ENCODE assay signal across 22 cellular contexts in the genomic region with DNA sequence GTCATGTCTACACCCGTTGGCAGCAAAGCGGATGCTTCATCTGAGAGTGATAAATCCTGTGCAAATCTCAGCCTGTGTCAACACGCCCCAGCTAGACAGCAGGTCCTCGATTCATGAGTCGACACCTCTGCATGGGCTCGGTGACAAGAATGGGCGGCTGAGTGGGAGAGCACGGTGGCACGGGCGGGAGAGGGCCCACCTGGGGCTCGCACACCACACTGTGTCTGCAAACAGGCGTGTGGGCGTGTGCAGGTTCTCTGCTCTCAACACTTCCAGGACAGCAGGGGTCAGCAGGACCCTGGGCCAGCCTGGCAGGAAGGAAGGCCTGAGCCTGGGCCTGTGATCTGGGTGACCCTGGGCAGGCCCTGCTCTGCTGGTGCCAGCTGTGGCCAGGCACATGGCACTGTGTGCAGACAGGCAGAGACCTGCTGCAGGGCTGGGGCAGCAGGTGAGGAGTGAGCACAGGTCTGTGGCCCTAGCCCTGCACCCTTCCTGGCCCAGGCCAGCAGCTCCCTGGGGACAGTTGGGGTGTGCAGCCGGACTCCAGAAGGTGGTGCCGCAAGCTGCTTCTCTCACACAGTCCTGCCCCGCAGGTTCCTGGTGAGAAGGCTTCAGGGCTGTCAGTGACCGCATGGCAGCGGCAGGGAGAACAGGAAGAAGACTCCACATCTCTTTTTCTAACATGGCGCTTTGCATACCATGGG.
DNase-seq lines count a peak whose midpoint lies in the region; ATAC-seq and TF ChIP-seq lines count a peak whose summit lies in the region.
"Had no signal": no experiment of that assay in that cellular context is flagged by ENCODE, and none has a peak within 500 bp of the region (broad histone marks: within the 10 kb centered on the region; RNA-seq: fewer than 3 reads in every experiment).

No MANE protein-coding gene starts in this region.

- no peak overlapping the region for H4K8ac ChIP-seq in neuronal stem cell (ENCODE audit: low read depth, low read length)

- H2BK120ac ChIP-seq in neuronal stem cell (ENCODE audit: low read depth, low read length), result no peak overlapping the region

- DNase-seq in NCI-H2081 (lab: John Stamatoyannopoulos, UW) (peak; percentile 15 to 43), NCI-H2081 treated with DMSO at 0.1 percent for 48 hours (lab: John Stamatoyannopoulos, UW) (no peak), NCI-H1694 treated with DMSO at 0.1 percent for 48 hours (lab: John Stamatoyannopoulos, UW) (peak; percentile 53), chondrocyte (ENCODE audit: low spot score) (peak; percentile 81), neuronal stem cell (ENCODE audit: low spot score) (no peak), G401 (ENCODE audit: low spot score) (no peak)
- no peak for DNase-seq in activated effector memory CD4-positive, alpha-beta T cell treated with Interleukin-2 at 50 U/mL for 16 hours
- DNase-seq: activated naive CD4-positive, alpha-beta T cell treated with anti-CD3 and anti-CD28 coated beads, Interleukin-2, amount 10 ng/mL, durations not matched to agents 7 days and 5 days; DMS153; endodermal cell; hippocampal formation; kidney glomerular epithelial cell; midbrain; MM.1S; Peyer's patch; stimulated activated CD4-positive, alpha-beta T cell treated with anti-CD3 and anti-CD28 coated beads, Interleukin-12 subunit alpha, Interleukin-12 subunit beta, amount 100 ng/mL, for 4 hours; SW 1271 had no signal

- H3K79me1 ChIP-seq in neuronal stem cell (ENCODE audit: low read depth, low read length), result peaks cover 17% of the 10 kb centered on the region

- no peaks in the 10 kb centered on the region for H3K9me3 Mint-ChIP-seq in chondrocyte (ENCODE audit: low read depth)
- H3K9me3 Mint-ChIP-seq: neural crest cell had no signal

- peak overlapping the region; percentile 6 for H3K18ac ChIP-seq in neuronal stem cell (ENCODE audit: low read length)

- H3K4ac ChIP-seq in neuronal stem cell (ENCODE audit: low read length), result no peak overlapping the region

- peaks cover 2% of the 10 kb centered on the region for H3K36me3 Mint-ChIP-seq in chondrocyte (ENCODE audit: low read depth)

- H3K14ac ChIP-seq in neuronal stem cell (ENCODE audit: low read length), result peak overlapping the region; percentile 100

- peaks cover 3 to 18% of the 10 kb centered on the region in 2 donors for H3K9me3 ChIP-seq in neuronal stem cell (replicated peaks in 1 of 2; ENCODE audit: control insufficient read depth in 2 of 2, insufficient read depth in 1 of 2, low read depth in 1 of 2, low read length in 2 of 2)
- H3K9me3 ChIP-seq: A549, Peyer's patch, thoracic aorta had no signal

- no peak overlapping the region for H3K4me3 Mint-ChIP-seq in chondrocyte (ENCODE audit: unreplicated experiment)
- H3K4me3 Mint-ChIP-seq: activated naive CD4-positive, alpha-beta T cell treated with anti-CD3 and anti-CD28 coated beads, Interleukin-2, amount 10 ng/mL, durations not matched to agents 7 days and 5 days; endodermal cell; neural crest cell had no signal

- no peak for TF ChIP-seq CTCF in chondrocyte (IDR thresholded peaks at IDR 0.05)

- H3K27me3 ChIP-seq in neuronal stem cell (ENCODE audit: control insufficient read depth in 3 of 3, insufficient read depth in 3 of 3, low read depth in 1 of 3, low read length in 3 of 3), result peaks cover 0 to 7% (median 0%) of the 10 kb centered on the region in 3 experiments
- H3K27me3 ChIP-seq: BLaER1 treated with 17β-estradiol and CSF1 and Interleukin-3, amounts not matched to agents 10 nM and 100 nM; Peyer's patch had no signal

- H3K27ac ChIP-seq in neuronal stem cell (replicated peaks; ENCODE audit: low read length), result no peak overlapping the region
- H3K27ac ChIP-seq: A549; BLaER1 treated with 17β-estradiol and CSF1 and Interleukin-3, amounts not matched to agents 10 nM and 100 nM; Peyer's patch; thoracic aorta had no signal

- peaks cover 18 to 20% of the 10 kb centered on the region in 2 donors for H3K36me3 ChIP-seq in neuronal stem cell (replicated peaks in 1 of 2; ENCODE audit: control insufficient read depth in 2 of 2, insufficient read depth in 2 of 2, low read length in 2 of 2)

- H3K27ac Mint-ChIP-seq in chondrocyte (ENCODE audit: unreplicated experiment), result no peak overlapping the region
- H3K27ac Mint-ChIP-seq: endodermal cell had no signal

- no peak overlapping the region for H2BK12ac ChIP-seq in neuronal stem cell (ENCODE audit: low read length)

- H3K4me1 ChIP-seq in neuronal stem cell (ENCODE audit: control insufficient read depth in 2 of 2, insufficient read depth in 1 of 2, low read depth in 1 of 2, low read length in 2 of 2), result peaks cover 0 to 8% of the 10 kb centered on the region in 2 donors
- H3K4me1 ChIP-seq: Peyer's patch had no signal

- no peak overlapping the region for H3K4me2 ChIP-seq in neuronal stem cell (ENCODE audit: insufficient read depth, low read length, poor library complexity, severe bottlenecking)
- H3K4me2 ChIP-seq: A549; BLaER1 treated with 17β-estradiol and CSF1 and Interleukin-3, amounts not matched to agents 10 nM and 100 nM had no signal

- in situ Hi-C loops in G401 (cut with HindIII; ENCODE audit: low sequenced_read_pairs), result no loop called here

- H3K4me1 Mint-ChIP-seq in chondrocyte (ENCODE audit: low read depth), result peaks cover 16% of the 10 kb centered on the region

- ATAC-seq in HG03432 (IDR thresholded peaks at IDR 0.05; ENCODE audit: unreplicated experiment), result no peak
- ATAC-seq: A549 had no signal

- no peak overlapping the region for H2BK15ac ChIP-seq in neuronal stem cell (ENCODE audit: low read length)

- H2AK5ac ChIP-seq in neuronal stem cell (ENCODE audit: low read depth, low read length), result no peak overlapping the region

- H2AFZ ChIP-seq in neuronal stem cell (ENCODE audit: low read length), result no peak overlapping the region

- no peak overlapping the region for H4K91ac ChIP-seq in neuronal stem cell (ENCODE audit: low read depth, low read length, poor library complexity)

- H3K4me3 ChIP-seq in neuronal stem cell (ENCODE audit: low read length in 2 of 2), result no peak overlapping the region
- H3K4me3 ChIP-seq: A549; BLaER1 treated with 17β-estradiol and CSF1 and Interleukin-3, amounts not matched to agents 10 nM and 100 nM; Peyer's patch; thoracic aorta had no signal

- H3K23ac ChIP-seq in neuronal stem cell (ENCODE audit: low read depth, low read length, poor library complexity), result peak overlapping the region; percentile 96

- no peak overlapping the region for H2BK5ac ChIP-seq in neuronal stem cell (ENCODE audit: low read length)

- H3K9ac ChIP-seq in neuronal stem cell (ENCODE audit: low read depth, low read length, poor library complexity), result no peak overlapping the region
- H3K9ac ChIP-seq: BLaER1 treated with 17β-estradiol and CSF1 and Interleukin-3, amounts not matched to agents 10 nM and 100 nM had no signal

- WGBS in neuronal stem cell (ENCODE audit: extremely low coverage in 2 of 2, insufficient read length in 2 of 2, insufficient replicate concordance in 1 of 2), 2 donors, result no CpG with 5 or more reads among the region's 19 CpGs

- no peaks in the 10 kb centered on the region for H3K27me3 Mint-ChIP-seq in chondrocyte (ENCODE audit: low read depth)
- H3K27me3 Mint-ChIP-seq: activated naive CD4-positive, alpha-beta T cell treated with anti-CD3 and anti-CD28 coated beads, Interleukin-2, amount 10 ng/mL, durations not matched to agents 7 days and 5 days had no signal

Comparison
In these comparisons a context has a peak if more than half of its experiments do, and no peak if none do; other contexts are left out.
1. DNase-seq: peak in NCI-H2081 (2 of 2), NCI-H1694 treated with DMSO at 0.1 percent for 48 hours (single experiment) and chondrocyte (single experiment); none in NCI-H2081 treated with DMSO at 0.1 percent for 48 hours (single experiment), neuronal stem cell (single experiment), activated effector memory CD4-positive, alpha-beta T cell treated with Interleukin-2 at 50 U/mL for 16 hours (single experiment) and G401 (single experiment).